16 cellular contexts compared by ENCODE assay signal in genomic region chr16:634051-634670, GRCh38. TPM values are rescaled to one million over a fixed set of nuclear protein-coding genes. Genes with fewer than 3 reads are reported as not detected.
DNase-seq lines count a peak whose midpoint lies in the region; ATAC-seq, FAIRE-seq and TF ChIP-seq lines count a peak whose summit lies in the region.
"Had no signal": no experiment of that assay in that cellular context is flagged by ENCODE, and none has a peak within 500 bp of the region (broad histone marks: within the 10 kb centered on the region; RNA-seq: fewer than 3 reads in every experiment).

No MANE protein-coding gene starts in this region.

- FAIRE-seq in GM19239 (lab: Jason Lieb, UNC), result no peak
- FAIRE-seq: keratinocyte, TTC549 had no signal

- H3K27ac Mint-ChIP-seq in CD4-positive, alpha-beta T cell, result peak overlapping the region; percentile 65
- no peak overlapping the region for H3K27ac Mint-ChIP-seq in activated naive CD8-positive, alpha-beta T cell treated with anti-CD3 and anti-CD28 coated beads for 36 hours
- no peak overlapping the region for H3K27ac Mint-ChIP-seq in nephron
- H3K27ac Mint-ChIP-seq: CD14-positive monocyte had no signal

- peak overlapping the region; percentile 79 for H3K4me3 Mint-ChIP-seq in CD4-positive, alpha-beta T cell
- peak overlapping the region; percentile 51 for H3K4me3 Mint-ChIP-seq in activated naive CD8-positive, alpha-beta T cell treated with anti-CD3 and anti-CD28 coated beads for 36 hours
- H3K4me3 Mint-ChIP-seq in nephron, result peak overlapping the region; percentile 65 to 76 (median 72)

- H3K9me3 Mint-ChIP-seq in CD4-positive, alpha-beta T cell, result no peaks in the 10 kb centered on the region
- H3K9me3 Mint-ChIP-seq in activated naive CD8-positive, alpha-beta T cell treated with anti-CD3 and anti-CD28 coated beads for 36 hours, result no peaks in the 10 kb centered on the region
- no peaks in the 10 kb centered on the region for H3K9me3 Mint-ChIP-seq in nephron
- H3K9me3 Mint-ChIP-seq: CD14-positive monocyte had no signal

- peaks cover 9% of the 10 kb centered on the region for H3K36me3 Mint-ChIP-seq in CD4-positive, alpha-beta T cell (ENCODE audit: low read depth)
- peaks cover 5% of the 10 kb centered on the region for H3K36me3 Mint-ChIP-seq in activated naive CD8-positive, alpha-beta T cell treated with anti-CD3 and anti-CD28 coated beads for 36 hours
- peaks cover 3% of the 10 kb centered on the region for H3K36me3 Mint-ChIP-seq in nephron (ENCODE audit: low read depth)

- H3K27me3 ChIP-seq in CD4-positive, alpha-beta T cell (ENCODE audit: control insufficient read depth, insufficient read depth, low read length), result no peaks in the 10 kb centered on the region
- H3K27me3 ChIP-seq in DND-41 (ENCODE audit: insufficient read depth, low read length, poor library complexity), result no peaks in the 10 kb centered on the region

- intact Hi-C loops in CD4-positive, alpha-beta T cell (cut with DNase I, micrococcal nuclease), result no loop called here

- H3K9ac ChIP-seq in DND-41 (ENCODE audit: low read depth, low read length), result peak overlapping the region; percentile 92; the same call in 1 of the 2 replicates
- H3K9ac ChIP-seq: parathyroid adenoma had no signal

- peaks cover 17% of the 10 kb centered on the region for H3K36me3 ChIP-seq in DND-41 (ENCODE audit: insufficient read depth, low read length)

- no peak for DNase-seq in CD4-positive, alpha-beta T cell
- DNase-seq in DND-41, result no peak
- DNase-seq in activated naive CD8-positive, alpha-beta T cell treated with anti-CD3 and anti-CD28 coated beads for 36 hours, result no peak
- no peak for DNase-seq in GM19239 (ENCODE audit: insufficient read length, low spot score)
- DNase-seq in islet precursor cell, result no peak
- DNase-seq: H7, mesendoderm, MV-4-11, SHP77 had no signal

- peaks cover 31% of the 10 kb centered on the region for H4K20me1 ChIP-seq in DND-41 (ENCODE audit: insufficient read depth, low read length)

- peaks cover 6% of the 10 kb centered on the region for H3K27me3 Mint-ChIP-seq in CD4-positive, alpha-beta T cell
- H3K27me3 Mint-ChIP-seq in activated naive CD8-positive, alpha-beta T cell treated with anti-CD3 and anti-CD28 coated beads for 36 hours, result peaks cover 5% of the 10 kb centered on the region
- peaks cover 5% of the 10 kb centered on the region for H3K27me3 Mint-ChIP-seq in nephron (ENCODE audit: low read depth)

- H3K4me3 ChIP-seq in DND-41 (ENCODE audit: low read depth in 1 of 2, low read length in 2 of 2), result peak overlapping the region in 1 of 2 experiments; percentile 19; a peak in 1 of 4 replicates

- peak overlapping the region; percentile 92 for H3K4me2 ChIP-seq in DND-41 (ENCODE audit: insufficient read depth, low read length)

- CTCF ChIA-PET in CD4-positive, alpha-beta T cell (lab: Charles Lee), result no interaction called here

- peaks cover 8% of the 10 kb centered on the region for H3K4me1 Mint-ChIP-seq in CD4-positive, alpha-beta T cell (ENCODE audit: low read depth)
- peaks cover 7% of the 10 kb centered on the region for H3K4me1 Mint-ChIP-seq in activated naive CD8-positive, alpha-beta T cell treated with anti-CD3 and anti-CD28 coated beads for 36 hours
- peaks cover 10% of the 10 kb centered on the region for H3K4me1 Mint-ChIP-seq in nephron

- no peaks in the 10 kb centered on the region for H3K9me3 ChIP-seq in CD4-positive, alpha-beta T cell (ENCODE audit: control insufficient read depth, low read length)
- no peaks in the 10 kb centered on the region for H3K9me3 ChIP-seq in DND-41 (ENCODE audit: insufficient read depth, low read length, severe bottlenecking)
- H3K9me3 ChIP-seq: gastroesophageal sphincter had no signal

- H3K27ac ChIP-seq in CD4-positive, alpha-beta T cell (ENCODE audit: low read depth, low read length), result no peak overlapping the region
- H3K27ac ChIP-seq in DND-41 (ENCODE audit: low read length), result no peak overlapping the region
- H3K27ac ChIP-seq: gastroesophageal sphincter, parathyroid adenoma had no signal

- POLR2A ChIA-PET in CD4-positive, alpha-beta T cell (lab: Charles Lee), result no interaction called here

- no peak for TF ChIP-seq CTCF in CD4-positive, alpha-beta T cell (IDR thresholded peaks at IDR 0.05)
- TF ChIP-seq CTCF in DND-41 (IDR thresholded peaks at IDR 0.05; ENCODE audit: borderline replicate concordance, extremely low read depth, low read length, poor library complexity, severe bottlenecking), result no peak
- TF ChIP-seq CTCF in nephron (IDR thresholded peaks at IDR 0.05; ENCODE audit: unreplicated experiment in 3 of 3), result no peak

- ATAC-seq in CD4-positive, alpha-beta T cell (ENCODE audit: poor library complexity), result no peak
- no peak for ATAC-seq in DND-41 (ENCODE audit: insufficient read depth, low read depth)
- no peak for ATAC-seq in GM19328 (IDR thresholded peaks at IDR 0.05; ENCODE audit: unreplicated experiment)
- ATAC-seq: gastroesophageal sphincter had no signal

- H3K79me2 ChIP-seq in DND-41 (ENCODE audit: insufficient read depth, low read length), result peaks cover 23% of the 10 kb centered on the region
- H3K79me2 ChIP-seq: parathyroid adenoma had no signal

- H3K4me1 ChIP-seq in DND-41 (ENCODE audit: insufficient read depth, low read length), result peaks cover 27% of the 10 kb centered on the region

- no peak overlapping the region for H2AFZ ChIP-seq in DND-41 (ENCODE audit: low read depth, low read length)
- H2AFZ ChIP-seq: parathyroid adenoma had no signal

RNA-seq across cellular contexts. Expression of gene METTL26, which starts 1.9 kb away (rescaled TPM):
- total RNA-seq in CD4-positive, alpha-beta T cell, result 10 to 100 TPM; 39.5 to 39.6 TPM
- 100 to 1,000 TPM; 127 to 128 TPM for total RNA-seq in activated naive CD8-positive, alpha-beta T cell treated with anti-CD3 and anti-CD28 coated beads for 36 hours

RNA-seq across cellular contexts. Expression of gene WFIKKN1, which starts 3.4 kb away (rescaled TPM):
- total RNA-seq in CD4-positive, alpha-beta T cell, result under 1 TPM; 0.64 to 0.99 TPM
- total RNA-seq in activated naive CD8-positive, alpha-beta T cell treated with anti-CD3 and anti-CD28 coated beads for 36 hours, result under 1 TPM in 1 of 2 experiments, not detected in 1; 0.10 TPM

RNA-seq across cellular contexts. Expression of gene MCRIP2, which starts 7.5 kb away (rescaled TPM):
- 10 to 100 TPM; 11.4 to 14.6 TPM for total RNA-seq in CD4-positive, alpha-beta T cell
- total RNA-seq in activated naive CD8-positive, alpha-beta T cell treated with anti-CD3 and anti-CD28 coated beads for 36 hours, result 10 to 100 TPM; 56.0 to 60.3 TPM

RNA-seq across cellular contexts. Expression of gene WDR90, which starts 15.0 kb away (rescaled TPM):
- 10 to 100 TPM in 1 of 2 experiments, 1 to 10 TPM in 1; 8.1 to 10.3 TPM for total RNA-seq in CD4-positive, alpha-beta T cell
- 10 to 100 TPM; 84.5 to 86.0 TPM for total RNA-seq in activated naive CD8-positive, alpha-beta T cell treated with anti-CD3 and anti-CD28 coated beads for 36 hours

RNA-seq across cellular contexts. Expression of gene RHOT2, which starts 33.8 kb away (rescaled TPM):
- 100 to 1,000 TPM; 202 to 209 TPM for total RNA-seq in CD4-positive, alpha-beta T cell
- total RNA-seq in activated naive CD8-positive, alpha-beta T cell treated with anti-CD3 and anti-CD28 coated beads for 36 hours, result 100 to 1,000 TPM; 123 to 128 TPM
